10 cellular contexts compared by ENCODE assay signal in genomic region chr10:19629559-19629958, GRCh38.
DNase-seq lines count a peak whose midpoint lies in the region; ATAC-seq and TF ChIP-seq lines count a peak whose summit lies in the region.
"Had no signal": no experiment of that assay in that cellular context is flagged by ENCODE, and none has a peak within 500 bp of the region (broad histone marks: within the 10 kb centered on the region; RNA-seq: fewer than 3 reads in every experiment).

No MANE protein-coding gene starts in this region.

- H3K36me3 ChIP-seq in HUES48 (ENCODE audit: control insufficient read depth, insufficient read depth, low read length) (no peaks in the 10 kb centered on the region), colonic mucosa (no peaks in the 10 kb centered on the region), spleen (no peaks in the 10 kb centered on the region)

- no peaks in the 10 kb centered on the region for H3K36me3 Mint-ChIP-seq in glutamatergic neuron (ENCODE audit: unreplicated experiment)

- H3K27me3 ChIP-seq in HUES48 (ENCODE audit: control insufficient read depth, insufficient read depth, low read length) = no peaks in the 10 kb centered on the region
- no peaks in the 10 kb centered on the region for H3K27me3 ChIP-seq in colonic mucosa
- H3K27me3 ChIP-seq in spleen (replicated peaks in 1 of 7) = no peaks in the 10 kb centered on the region

- no peak for TF ChIP-seq POLR2A in spleen (IDR thresholded peaks at IDR 0.05)

- ATAC-seq in left lobe of liver (peak; percentile 68), HG02642 (IDR thresholded peaks at IDR 0.05; ENCODE audit: poor library complexity, unreplicated experiment) (no peak)

- H3K27ac Mint-ChIP-seq in glutamatergic neuron (ENCODE audit: unreplicated experiment) = no peak overlapping the region
- H3K27ac Mint-ChIP-seq: activated B cell treated with CpG ODN at 0.5 μM for 24 hours had no signal

- DNase-seq in colonic mucosa = peak; percentile 31
- peak; percentile 46 for DNase-seq in left lobe of liver (ENCODE audit: low spot score)
- peak; percentile 69 for DNase-seq in spleen
- DNase-seq in NCI-H446 (lab: John Stamatoyannopoulos, UW) = no peak
- DNase-seq in DMS 273 (lab: John Stamatoyannopoulos, UW; ENCODE audit: unreplicated experiment) = no peak
- DNase-seq in glutamatergic neuron = no peak
- DNase-seq: activated B cell treated with CpG ODN at 0.5 μM for 24 hours, NCI-H146 had no signal

- H3K9ac ChIP-seq in HUES48 (ENCODE audit: low read depth, low read length) (no peak overlapping the region), colonic mucosa (ENCODE audit: low read depth in 2 of 2, low read length in 2 of 2) (no peak overlapping the region)

- no peak overlapping the region for H3K4me3 Mint-ChIP-seq in glutamatergic neuron (ENCODE audit: unreplicated experiment)
- H3K4me3 Mint-ChIP-seq: activated B cell treated with CpG ODN at 0.5 μM for 24 hours had no signal

- no peak for TF ChIP-seq CTCF in colonic mucosa (IDR thresholded peaks at IDR 0.05)
- peak in 2 of 11 experiments; percentile 12 to 16 for TF ChIP-seq CTCF in spleen (IDR thresholded peaks at IDR 0.05 in 8 of 11, conservative IDR thresholded peaks at IDR 0.05 in 3 of 11)
- no peak for TF ChIP-seq CTCF in glutamatergic neuron (IDR thresholded peaks at IDR 0.05; ENCODE audit: partially characterized antibody, unreplicated experiment)

- H3K4me1 ChIP-seq in HUES48 (ENCODE audit: control insufficient read depth, insufficient read depth, low read length) (peaks cover 12% of the 10 kb centered on the region; the same call in 1 of the 2 replicates), colonic mucosa (no peaks in the 10 kb centered on the region), spleen (peaks cover 0 to 6% (median 0%) of the 10 kb centered on the region in 6 donors)

- intact Hi-C loops in colonic mucosa (cut with DNase I) = no loop called here
- intact Hi-C loops in spleen (cut with DNase I; ENCODE audit: low total_unique reads) = no loop called here

- H3K9me3 Mint-ChIP-seq in glutamatergic neuron (ENCODE audit: unreplicated experiment) = no peaks in the 10 kb centered on the region
- H3K9me3 Mint-ChIP-seq: activated B cell treated with CpG ODN at 0.5 μM for 24 hours had no signal

- no peaks in the 10 kb centered on the region for H3K27me3 Mint-ChIP-seq in glutamatergic neuron (ENCODE audit: unreplicated experiment)
- H3K27me3 Mint-ChIP-seq: activated B cell treated with CpG ODN at 0.5 μM for 24 hours had no signal

- peak overlapping the region; percentile 40 for H3K27ac ChIP-seq in HUES48 (ENCODE audit: low read depth, low read length)
- no peak overlapping the region for H3K27ac ChIP-seq in colonic mucosa
- H3K27ac ChIP-seq in spleen = peak overlapping the region in 5 of 8 donors; percentile 10 to 50 (median 43)

- 34 to 66% (median 40%) methylated on average over 6 of the region's 6 CpGs for WGBS in spleen, 5 donors

- H3K4me3 ChIP-seq in HUES48 (ENCODE audit: low read depth, low read length) = no peak overlapping the region
- H3K4me3 ChIP-seq in colonic mucosa = no peak overlapping the region
- H3K4me3 ChIP-seq in spleen = no peak overlapping the region

- no peaks in the 10 kb centered on the region for H3K4me1 Mint-ChIP-seq in glutamatergic neuron (ENCODE audit: low read depth, unreplicated experiment)
- H3K4me1 Mint-ChIP-seq: activated B cell treated with CpG ODN at 0.5 μM for 24 hours had no signal

- H3K9me3 ChIP-seq in HUES48 (ENCODE audit: control insufficient read depth, insufficient read depth, low read length) (no peaks in the 10 kb centered on the region), colonic mucosa (no peaks in the 10 kb centered on the region), spleen (no peaks in the 10 kb centered on the region)

Comparison
In these comparisons a context has a peak if more than half of its experiments do, and no peak if none do; other contexts are left out.
1. DNase-seq: peak in colonic mucosa (single experiment), left lobe of liver (single experiment) and spleen (single experiment); none in NCI-H446 (0 of 2), DMS 273 (single experiment) and glutamatergic neuron (single experiment).